In genomic region chr1:33256335-33256700, GRCh38 we compare ENCODE assay signal across 8 cellular contexts. TPM values are rescaled to one million over a fixed set of nuclear protein-coding genes. Genes with fewer than 3 reads are reported as not detected.
A peak's percentile ranks its signal among the peaks of the same experiment; 100 is the strongest.
DNase-seq lines count a peak whose midpoint lies in the region; ATAC-seq and TF ChIP-seq lines count a peak whose summit lies in the region.

Gene ZNF362, plus strand, starts transcription at chr1:33256492. Its CDS starts 14,083 bp downstream, at chr1:33270575.

- WGBS in smooth muscle cell (ENCODE audit: low lambda C conversion rate), result 3% methylated on average over 24 of the region's 61 CpGs

- peak within 1 kb of the TSS; percentile 96 for H3K4me2 ChIP-seq in smooth muscle cell

- H3K27ac Mint-ChIP-seq in immature natural killer cell, result peak within 1 kb of the TSS; percentile 88 to 98 (median 95)

- H3K4me1 ChIP-seq in smooth muscle cell (ENCODE audit: low read depth), result peaks cover 14% of the 10 kb centered on the region

- peak within 1 kb of the TSS; percentile 96 to 100 (median 99) for H3K4me3 Mint-ChIP-seq in immature natural killer cell

- peak within 1 kb of the TSS; percentile 66 for H3K9ac ChIP-seq in smooth muscle cell (ENCODE audit: low read depth)

- DNase-seq in NCI-H1092 (lab: John Stamatoyannopoulos, UW) (peak; percentile 53), caudate nucleus (lab: John Stamatoyannopoulos, UW) (peak in 39 of 61 donors; percentile 12 to 70 (median 27)), immature natural killer cell (peak; percentile 54 to 72 (median 60)), smooth muscle cell (lab: John Stamatoyannopoulos, UW; ENCODE audit: unreplicated experiment) (peak; percentile 15)
- peak; percentile 40 for DNase-seq in activated CD4-positive, CD25-positive, alpha-beta regulatory T cell treated with anti-CD3 and anti-CD28 coated beads, Interleukin-2, amount 50 U/mL, for 16 hours (ENCODE audit: low read depth, low spot score)

- peak within 1 kb of the TSS; percentile 89 for H3K4me3 ChIP-seq in smooth muscle cell

- H3K36me3 ChIP-seq in smooth muscle cell (ENCODE audit: low read depth), result no peaks in the 10 kb centered on the region

- H3K36me3 Mint-ChIP-seq in immature natural killer cell, result peaks cover 0 to 4% (median 0%) of the 10 kb centered on the region in 3 donors

- H3K4me1 Mint-ChIP-seq in immature natural killer cell, result peaks cover 43 to 55% of the 10 kb centered on the region in 2 donors

- peak within 1 kb of the TSS; percentile 81 for H2AFZ ChIP-seq in smooth muscle cell (ENCODE audit: low read depth)

- ATAC-seq in GM19467 (IDR thresholded peaks at IDR 0.05; ENCODE audit: unreplicated experiment) (peak; percentile 51), HG03457 (IDR thresholded peaks at IDR 0.05; ENCODE audit: unreplicated experiment) (no peak)

- TF ChIP-seq CTCF in C4-2B (conservative IDR thresholded peaks at IDR 0.05) (no peak), smooth muscle cell (IDR thresholded peaks at IDR 0.05; ENCODE audit: borderline replicate concordance, insufficient read depth, poor library complexity, severe bottlenecking) (peak; percentile 5)

- no peaks in the 10 kb centered on the region for H3K9me3 ChIP-seq in smooth muscle cell (replicated peaks; ENCODE audit: low read depth)

- no peaks in the 10 kb centered on the region for H3K9me3 Mint-ChIP-seq in immature natural killer cell

- peak within 1 kb of the TSS; percentile 87 for H3K27ac ChIP-seq in C4-2B
- H3K27ac ChIP-seq in caudate nucleus (ENCODE audit: low read depth, low read length), result peak within 1 kb of the TSS; percentile 82
- peak within 1 kb of the TSS; percentile 81 for H3K27ac ChIP-seq in smooth muscle cell (ENCODE audit: low read depth)

- peaks cover 0 to 7% (median 5%) of the 10 kb centered on the region in 3 donors for H3K27me3 Mint-ChIP-seq in immature natural killer cell (ENCODE audit: low read depth in 3 of 3)

- peaks cover 27% of the 10 kb centered on the region for H4K20me1 ChIP-seq in smooth muscle cell (ENCODE audit: low read depth)

- peaks cover 43% of the 10 kb centered on the region for H3K79me2 ChIP-seq in smooth muscle cell (ENCODE audit: low read depth)

- no peaks in the 10 kb centered on the region for H3K27me3 ChIP-seq in smooth muscle cell (ENCODE audit: low read depth)

- H3F3A ChIP-seq in smooth muscle cell (ENCODE audit: low read depth), result peaks cover 6% of the 10 kb centered on the region

RNA-seq across cellular contexts. Expression of gene ZNF362, which starts in this region (rescaled TPM):
- polyA plus RNA-seq in immature natural killer cell (10 to 100 TPM in 2 of 3 donors, 1 to 10 TPM in 1; 5.5 to 37.9 (median 16.2) TPM), smooth muscle cell (38.2 and 40.4 TPM in 2 replicates)
- 11.7 and 30.0 TPM in 2 replicates for total RNA-seq in smooth muscle cell
